Comparison of ENCODE assay signal across 1 cellular context in genomic region chr11:75333807-75334140, GRCh38.
TF ChIP-seq lines count a peak whose summit lies in the region.

No MANE protein-coding gene starts in this region.

TF ChIP-seq in WTC11, 78 proteins besides CTCF, POLR2A, EP300 and RAD21 (continued from another document):
- no peak for TF ChIP-seq FOXP4 (CRISPR knock-in tag; IDR thresholded peaks at IDR 0.05)
- no peak for TF ChIP-seq NFATC4 (CRISPR knock-in tag; IDR thresholded peaks at IDR 0.05)
- no peak for TF ChIP-seq TEAD1 (CRISPR knock-in tag; IDR thresholded peaks at IDR 0.05)
- TF ChIP-seq ZNF263 (CRISPR knock-in tag; IDR thresholded peaks at IDR 0.05; ENCODE audit: low read depth), result no peak
- no peak for TF ChIP-seq FOXP1 (CRISPR knock-in tag; IDR thresholded peaks at IDR 0.05; ENCODE audit: borderline replicate concordance)
- no peak for TF ChIP-seq HMGA2 (CRISPR knock-in tag; IDR thresholded peaks at IDR 0.05)
- no peak for TF ChIP-seq ATF2 (CRISPR knock-in tag; IDR thresholded peaks at IDR 0.05; ENCODE audit: borderline replicate concordance, low read depth)
- no peak for TF ChIP-seq ZNF232 (CRISPR knock-in tag; IDR thresholded peaks at IDR 0.05)
- no peak for TF ChIP-seq ZNF138 (CRISPR knock-in tag; conservative IDR thresholded peaks at IDR 0.05)
